Comparison of ENCODE assay signal across 1 cellular context in genomic region chr4:139834210-139834609, GRCh38.
TF ChIP-seq lines count a peak whose summit lies in the region.

No MANE protein-coding gene starts in this region.

TF ChIP-seq in GM23338, 12 proteins besides CTCF, POLR2A, EP300 and RAD21 (continued from another document):
- TF ChIP-seq ZNF462 (CRISPR knock-in tag; IDR thresholded peaks at IDR 0.05), result no peak
- no peak for TF ChIP-seq POLR2AphosphoS5 (IDR thresholded peaks at IDR 0.05; ENCODE audit: low read depth)
- TF ChIP-seq JUNB (IDR thresholded peaks at IDR 0.05; ENCODE audit: unreplicated experiment), result no peak
